14 cellular contexts compared by ENCODE assay signal in the genomic region with DNA sequence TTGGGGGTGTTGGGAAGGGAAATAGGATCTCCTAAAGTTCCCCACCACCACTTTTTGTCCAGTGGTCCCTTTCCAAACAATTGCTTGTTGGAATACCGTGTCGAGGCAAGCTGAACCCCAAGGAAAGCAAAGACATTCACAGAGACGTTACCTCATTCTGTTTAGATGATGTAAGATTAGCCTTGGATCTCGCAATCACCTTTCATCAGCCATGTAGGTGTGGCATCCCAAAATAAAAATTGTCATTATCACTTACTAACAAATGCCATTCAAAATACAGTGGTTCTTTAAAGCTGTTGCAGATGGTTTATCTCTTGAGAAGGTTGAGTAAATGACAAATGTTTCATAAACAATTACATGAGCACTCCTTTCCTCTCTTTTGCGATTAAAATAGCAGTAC.
DNase-seq lines count a peak whose midpoint lies in the region; ATAC-seq and TF ChIP-seq lines count a peak whose summit lies in the region.
"Had no signal": no experiment of that assay in that cellular context is flagged by ENCODE, and none has a peak within 500 bp of the region (broad histone marks: within the 10 kb centered on the region; RNA-seq: fewer than 3 reads in every experiment).

No MANE protein-coding gene starts in this region.

- DNase-seq in NOMO-1 treated with DMSO at 0.1 percent for 48 hours (lab: John Stamatoyannopoulos, UW; ENCODE audit: unreplicated experiment) (peak; percentile 54), NOMO-1 treated with dmso at 0.1 percent for 144 hours (lab: John Stamatoyannopoulos, UW; ENCODE audit: unreplicated experiment) (no peak), SW480 (ENCODE audit: low spot score) (peak; percentile 7), fibroblast of mammary gland (ENCODE audit: low read depth) (peak; percentile 8), psoas muscle (no peak), T1000 (lab: John Stamatoyannopoulos, UW) (no peak)
- no peak for DNase-seq in stimulated activated CD4-positive, alpha-beta T cell treated with anti-CD3 and anti-CD28 coated beads, Interleukin-4, amount 100 ng/mL, for 4 hours
- DNase-seq: ACHN; activated naive CD4-positive, alpha-beta T cell treated with Interleukin-2 at 50 U/mL for 16 hours; midbrain; NCI-H526 treated with DMSO at 0.1 percent for 48 hours; SJCRH30 had no signal

- peaks cover 63% of the 10 kb centered on the region for H3K4me1 ChIP-seq in psoas muscle
- H3K4me1 ChIP-seq: thyroid gland had no signal

- ATAC-seq in psoas muscle = peak; percentile 34 to 74 (median 60)
- no peak for ATAC-seq in HG03135 (IDR thresholded peaks at IDR 0.05; ENCODE audit: unreplicated experiment)

- no peaks in the 10 kb centered on the region for H3K9me3 ChIP-seq in psoas muscle
- H3K9me3 ChIP-seq: SJCRH30, thyroid gland had no signal

- H3K27me3 ChIP-seq in psoas muscle (ENCODE audit: insufficient read depth in 3 of 3, low read length in 2 of 3) = no peaks in the 10 kb centered on the region
- H3K27me3 ChIP-seq: SJCRH30, thyroid gland had no signal

- intact Hi-C loops in psoas muscle (cut with DNase I) = loop anchor here (5.0 kb wide), 3 partner anchors 35 to 105 kb away; no protein-coding TSS in a partner anchor

- no peaks in the 10 kb centered on the region for H3K36me3 ChIP-seq in psoas muscle (ENCODE audit: insufficient read depth in 1 of 2, low read depth in 1 of 2)
- H3K36me3 ChIP-seq: thyroid gland had no signal

- WGBS in psoas muscle, 3 donors = 34 to 70% (median 42%) methylated on average over 5 of the region's 5 CpGs

- TF ChIP-seq CTCF in fibroblast of mammary gland (conservative IDR thresholded peaks at IDR 0.05; ENCODE audit: control insufficient read depth, insufficient read depth, low read depth, low read length) (no peak), psoas muscle (IDR thresholded peaks at IDR 0.05) (no peak)

- H3K27ac ChIP-seq in psoas muscle = peak overlapping the region; percentile 71
- H3K27ac ChIP-seq: SJCRH30, thyroid gland had no signal

- H3K4me3 ChIP-seq in fibroblast of mammary gland (ENCODE audit: control insufficient read depth, low read depth, low read length) = no peak overlapping the region
- peak overlapping the region; percentile 36 for H3K4me3 ChIP-seq in psoas muscle
- H3K4me3 ChIP-seq: SJCRH30, thyroid gland had no signal

Comparison
In these comparisons a context has a peak if more than half of its experiments do, and no peak if none do; other contexts are left out.
1. DNase-seq: peak in NOMO-1 treated with DMSO at 0.1 percent for 48 hours (single experiment), SW480 (single experiment) and fibroblast of mammary gland (single experiment); none in NOMO-1 treated with dmso at 0.1 percent for 144 hours (single experiment), psoas muscle (0 of 2), T1000 (single experiment) and stimulated activated CD4-positive, alpha-beta T cell treated with anti-CD3 and anti-CD28 coated beads, Interleukin-4, amount 100 ng/mL, for 4 hours (0 of 2).